In genomic region chr13:34161829-34162544, GRCh38 we compare ENCODE assay signal across 8 cellular contexts.
DNase-seq lines count a peak whose midpoint lies in the region; ATAC-seq lines count a peak whose summit lies in the region.

No MANE protein-coding gene starts in this region.

- peak overlapping the region; percentile 53 to 85 (median 64); a peak in 21 of 22 replicates for H3K4me2 ChIP-seq in BLaER1 treated with 17β-estradiol and CSF1 and Interleukin-3, amounts not matched to agents 10 nM and 100 nM

- H3K27me3 Mint-ChIP-seq in activated T-helper 1 cell treated with anti-CD3 and anti-CD28 coated beads, Interleukin-12 subunit alpha, Interleukin-12 subunit beta, Interleukin-2, Interleukin-4 antibody, amounts not matched to agents 30 ng/mL and 10 ng/mL and 1 ng/mL, durations not matched to agents 14 hours and 24 hours and 36 hours (ENCODE audit: insufficient read depth), result peaks cover 3% of the 10 kb centered on the region
- peaks cover 15% of the 10 kb centered on the region for H3K27me3 Mint-ChIP-seq in stimulated activated memory B cell treated with anti-CD40 and anti-IgM and Interleukin-4, amounts not matched to agents 10 μg/mL and 1 μg/mL and 100 μg/mL, for 72 hours

- no peaks in the 10 kb centered on the region for H3K27me3 ChIP-seq in BLaER1 treated with 17β-estradiol and CSF1 and Interleukin-3, amounts not matched to agents 10 nM and 100 nM
- H3K27me3 ChIP-seq in endocrine pancreas (ENCODE audit: control insufficient read depth, insufficient read depth, low read length), result no peaks in the 10 kb centered on the region

- H3K4me1 Mint-ChIP-seq in activated T-helper 1 cell treated with anti-CD3 and anti-CD28 coated beads, Interleukin-12 subunit alpha, Interleukin-12 subunit beta, Interleukin-2, Interleukin-4 antibody, amounts not matched to agents 30 ng/mL and 10 ng/mL and 1 ng/mL, durations not matched to agents 14 hours and 24 hours and 36 hours (ENCODE audit: low read depth), result peaks cover 11% of the 10 kb centered on the region
- peaks cover 3% of the 10 kb centered on the region for H3K4me1 Mint-ChIP-seq in stimulated activated memory B cell treated with anti-CD40 and anti-IgM and Interleukin-4, amounts not matched to agents 10 μg/mL and 1 μg/mL and 100 μg/mL, for 72 hours

- H3K4me3 ChIP-seq in BLaER1 treated with 17β-estradiol and CSF1 and Interleukin-3, amounts not matched to agents 10 nM and 100 nM, result peak overlapping the region in 1 of 10 experiments; percentile 13; a peak in 1 of 20 replicates
- H3K4me3 ChIP-seq in endocrine pancreas (ENCODE audit: control insufficient read depth, insufficient read depth, low read length), result peak overlapping the region; percentile 32

- no peaks in the 10 kb centered on the region for H3K36me3 ChIP-seq in BLaER1 treated with 17β-estradiol and CSF1 and Interleukin-3, amounts not matched to agents 10 nM and 100 nM
- no peaks in the 10 kb centered on the region for H3K36me3 ChIP-seq in endocrine pancreas (ENCODE audit: control insufficient read depth, insufficient read depth, low read length)

- H3K4me1 ChIP-seq in BLaER1 treated with 17β-estradiol and CSF1 and Interleukin-3, amounts not matched to agents 10 nM and 100 nM, result peaks cover 21 to 34% (median 29%) of the 10 kb centered on the region in 10 experiments
- peaks cover 31% of the 10 kb centered on the region for H3K4me1 ChIP-seq in endocrine pancreas (ENCODE audit: control insufficient read depth, insufficient read depth, low read length)

- H3K9me3 ChIP-seq in BLaER1 treated with 17β-estradiol and CSF1 and Interleukin-3, amounts not matched to agents 10 nM and 100 nM (replicated peaks in 1 of 11), result peaks cover 0 to 5% (median 0%) of the 10 kb centered on the region in 11 experiments; a peak in 1 of 22 replicates
- H3K9me3 ChIP-seq in endocrine pancreas (ENCODE audit: control insufficient read depth, low read length), result no peaks in the 10 kb centered on the region

- H4K20me1 ChIP-seq in BLaER1 treated with 17β-estradiol and CSF1 and Interleukin-3, amounts not matched to agents 10 nM and 100 nM, result no peaks in the 10 kb centered on the region

- peak overlapping the region in 8 of 11 experiments; percentile 6 to 67 (median 58); a peak in 13 of 22 replicates for H3K27ac ChIP-seq in BLaER1 treated with 17β-estradiol and CSF1 and Interleukin-3, amounts not matched to agents 10 nM and 100 nM

- peaks cover 5% of the 10 kb centered on the region for H3K9me3 Mint-ChIP-seq in activated T-helper 1 cell treated with anti-CD3 and anti-CD28 coated beads, Interleukin-12 subunit alpha, Interleukin-12 subunit beta, Interleukin-2, Interleukin-4 antibody, amounts not matched to agents 30 ng/mL and 10 ng/mL and 1 ng/mL, durations not matched to agents 14 hours and 24 hours and 36 hours
- no peaks in the 10 kb centered on the region for H3K9me3 Mint-ChIP-seq in stimulated activated memory B cell treated with anti-CD40 and anti-IgM and Interleukin-4, amounts not matched to agents 10 μg/mL and 1 μg/mL and 100 μg/mL, for 72 hours

- no peaks in the 10 kb centered on the region for H3K36me3 Mint-ChIP-seq in activated T-helper 1 cell treated with anti-CD3 and anti-CD28 coated beads, Interleukin-12 subunit alpha, Interleukin-12 subunit beta, Interleukin-2, Interleukin-4 antibody, amounts not matched to agents 30 ng/mL and 10 ng/mL and 1 ng/mL, durations not matched to agents 14 hours and 24 hours and 36 hours (ENCODE audit: low read depth)
- no peaks in the 10 kb centered on the region for H3K36me3 Mint-ChIP-seq in stimulated activated memory B cell treated with anti-CD40 and anti-IgM and Interleukin-4, amounts not matched to agents 10 μg/mL and 1 μg/mL and 100 μg/mL, for 72 hours

- H3K27ac Mint-ChIP-seq in activated T-helper 1 cell treated with anti-CD3 and anti-CD28 coated beads, Interleukin-12 subunit alpha, Interleukin-12 subunit beta, Interleukin-2, Interleukin-4 antibody, amounts not matched to agents 30 ng/mL and 10 ng/mL and 1 ng/mL, durations not matched to agents 14 hours and 24 hours and 36 hours, result no peak overlapping the region
- no peak overlapping the region for H3K27ac Mint-ChIP-seq in stimulated activated memory B cell treated with anti-CD40 and anti-IgM and Interleukin-4, amounts not matched to agents 10 μg/mL and 1 μg/mL and 100 μg/mL, for 72 hours

- H3K4me3 Mint-ChIP-seq in activated T-helper 1 cell treated with anti-CD3 and anti-CD28 coated beads, Interleukin-12 subunit alpha, Interleukin-12 subunit beta, Interleukin-2, Interleukin-4 antibody, amounts not matched to agents 30 ng/mL and 10 ng/mL and 1 ng/mL, durations not matched to agents 14 hours and 24 hours and 36 hours, result no peak overlapping the region
- H3K4me3 Mint-ChIP-seq in stimulated activated memory B cell treated with anti-CD40 and anti-IgM and Interleukin-4, amounts not matched to agents 10 μg/mL and 1 μg/mL and 100 μg/mL, for 72 hours, result no peak overlapping the region

- ATAC-seq in stimulated activated memory B cell treated with anti-CD40 and anti-IgM and Interleukin-4, amounts not matched to agents 10 μg/mL and 1 μg/mL and 100 μg/mL, for 72 hours, result no peak

- DNase-seq in NCI-H2081 (lab: John Stamatoyannopoulos, UW) (peak; percentile 39 to 81), non-pigmented ciliary epithelial cell (ENCODE audit: low read depth) (peak; percentile 89), activated T-cell treated with anti-CD3 and anti-CD28 coated beads for 4 hours (no peak)
- no peak for DNase-seq in activated T-helper 1 cell treated with anti-CD3 and anti-CD28 coated beads, Interleukin-12 subunit alpha, Interleukin-12 subunit beta, Interleukin-2, Interleukin-4 antibody, amounts not matched to agents 30 ng/mL and 10 ng/mL and 1 ng/mL, durations not matched to agents 14 hours and 24 hours and 36 hours (ENCODE audit: low spot score)
- no peak for DNase-seq in stimulated activated CD4-positive, alpha-beta T cell treated with anti-CD3 and anti-CD28 coated beads, Interleukin-15, amount 100 ng/mL, for 24 hours

- peak overlapping the region in 6 of 11 experiments; percentile 4 to 49 (median 28); a peak in 8 of 22 replicates for H3K9ac ChIP-seq in BLaER1 treated with 17β-estradiol and CSF1 and Interleukin-3, amounts not matched to agents 10 nM and 100 nM
- no peak overlapping the region for H3K9ac ChIP-seq in endocrine pancreas (ENCODE audit: control insufficient read depth, insufficient read depth, low read length)

- intact Hi-C loops in activated T-helper 1 cell treated with anti-CD3 and anti-CD28 coated beads, Interleukin-12 subunit alpha, Interleukin-12 subunit beta, Interleukin-2, Interleukin-4 antibody, amounts not matched to agents 30 ng/mL and 10 ng/mL and 1 ng/mL, durations not matched to agents 14 hours and 24 hours and 36 hours (cut with micrococcal nuclease), result no loop called here

Comparison
In these comparisons a context has a peak if more than half of its experiments do, and no peak if none do; other contexts are left out.
1. DNase-seq: peak in NCI-H2081 (2 of 2) and non-pigmented ciliary epithelial cell (single experiment); none in activated T-helper 1 cell treated with anti-CD3 and anti-CD28 coated beads, Interleukin-12 subunit alpha, Interleukin-12 subunit beta, Interleukin-2, Interleukin-4 antibody, amounts not matched to agents 30 ng/mL and 10 ng/mL and 1 ng/mL, durations not matched to agents 14 hours and 24 hours and 36 hours (single experiment), activated T-cell treated with anti-CD3 and anti-CD28 coated beads for 4 hours (single experiment) and stimulated activated CD4-positive, alpha-beta T cell treated with anti-CD3 and anti-CD28 coated beads, Interleukin-15, amount 100 ng/mL, for 24 hours (single experiment).